13 cellular contexts compared by ENCODE assay signal in genomic region chr22:19270873-19271272, GRCh38.
"Had no signal": no experiment of that assay in that cellular context is flagged by ENCODE, and none has a peak within 500 bp of the region (broad histone marks: within the 10 kb centered on the region; RNA-seq: fewer than 3 reads in every experiment).

No MANE protein-coding gene starts in this region.

- H3K4me1 Mint-ChIP-seq: naive B cell; stimulated activated naive B cell treated with anti-CD40 and anti-IgM and Interleukin-4, amounts not matched to agents 10 μg/mL and 1 μg/mL and 100 μg/mL, for 72 hours had no signal

- H3K27me3 Mint-ChIP-seq: naive B cell; stimulated activated naive B cell treated with anti-CD40 and anti-IgM and Interleukin-4, amounts not matched to agents 10 μg/mL and 1 μg/mL and 100 μg/mL, for 72 hours had no signal

- H3K4me3 ChIP-seq: left lung, pancreas, tibial artery, uterus had no signal

- H3K4me1 ChIP-seq: left lung, pancreas, tibial artery, uterus had no signal

- ATAC-seq: esophagus mucosa; left lung; stimulated activated naive B cell treated with anti-CD40 and anti-IgM and Interleukin-4, amounts not matched to agents 10 μg/mL and 1 μg/mL and 100 μg/mL, for 72 hours had no signal

- H3K36me3 ChIP-seq: pancreas, uterus had no signal

- H3K27me3 ChIP-seq: left lung, pancreas, tibial artery, uterus had no signal

- H3K9me3 ChIP-seq: pancreas had no signal

- H3K27ac ChIP-seq: left lung, pancreas, tibial artery, uterus had no signal

- DNase-seq: activated CD4-positive, alpha-beta T cell treated with anti-CD3 and anti-CD28 coated beads for 1 hour; activated CD4-positive, alpha-beta T cell treated with anti-CD3 and anti-CD28 coated beads, Interleukin-2, amount 50 U/mL, for 48 hours; activated effector memory CD4-positive, alpha-beta T cell treated with Interleukin-2 at 50 U/mL for 16 hours; activated naive CD4-positive, alpha-beta T cell treated with anti-CD3 and anti-CD28 coated beads, Interleukin-2, amount 50 U/mL, for 16 hours; hippocampal formation; left lung; naive B cell; pancreas; stimulated activated naive B cell treated with anti-CD40 and anti-IgM and Interleukin-4, amounts not matched to agents 10 μg/mL and 1 μg/mL and 100 μg/mL, for 72 hours; T1000; tibial artery; uterus had no signal

- H3K27ac Mint-ChIP-seq: stimulated activated naive B cell treated with anti-CD40 and anti-IgM and Interleukin-4, amounts not matched to agents 10 μg/mL and 1 μg/mL and 100 μg/mL, for 72 hours had no signal

- H3K4me3 Mint-ChIP-seq: naive B cell; stimulated activated naive B cell treated with anti-CD40 and anti-IgM and Interleukin-4, amounts not matched to agents 10 μg/mL and 1 μg/mL and 100 μg/mL, for 72 hours had no signal
